2 cellular contexts compared by ENCODE assay signal in the genomic region with DNA sequence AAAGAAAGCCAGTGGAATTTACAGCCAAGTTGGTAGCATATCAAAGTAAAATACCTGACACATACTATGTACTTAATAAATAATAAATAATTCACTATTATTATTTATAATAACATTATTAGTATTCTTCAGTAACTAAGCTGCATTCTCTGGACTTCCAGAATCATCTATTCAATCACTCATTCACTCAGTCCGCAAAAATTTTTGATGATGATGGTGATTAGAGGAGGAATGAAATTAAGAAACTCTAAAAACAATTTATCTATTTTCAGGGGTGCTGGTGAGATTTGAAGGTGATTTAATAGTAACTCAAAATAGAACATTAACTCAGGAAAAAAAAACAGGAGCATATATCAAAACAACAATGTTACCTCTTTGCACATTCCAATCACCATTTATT.
TF ChIP-seq lines count a peak whose summit lies in the region.

No MANE protein-coding gene starts in this region.

TF ChIP-seq in HepG2, 621 proteins besides CTCF, POLR2A, EP300 and RAD21:
- TF ChIP-seq POLR2AphosphoS2 (IDR thresholded peaks at IDR 0.05; ENCODE audit: low read depth, low read length) (no peak), EED (CRISPR knock-in tag; IDR thresholded peaks at IDR 0.05) (no peak), NFRKB (IDR thresholded peaks at IDR 0.05) (no peak), JUND (CRISPR knock-in tag; IDR thresholded peaks at IDR 0.05) (no peak), XBP1 (CRISPR knock-in tag; IDR thresholded peaks at IDR 0.05) (no peak), ZNF550 (CRISPR knock-in tag; IDR thresholded peaks at IDR 0.05; ENCODE audit: borderline replicate concordance) (no peak), MAFK (conservative IDR thresholded peaks at IDR 0.05 in 1 of 2, IDR thresholded peaks at IDR 0.05 in 1 of 2; ENCODE audit: low read length in 2 of 2) (peak; percentile 56 to 75; a peak in 3 of 4 replicates), ZNF274 (CRISPR knock-in tag; IDR thresholded peaks at IDR 0.05) (no peak), CCAR2 (optimal IDR thresholded peaks at IDR 0.05; ENCODE audit: low read depth, low read length) (no peak), PHF5A (CRISPR knock-in tag; IDR thresholded peaks at IDR 0.05; ENCODE audit: low read depth, unreplicated experiment) (no peak), ZNF3 (CRISPR knock-in tag; IDR thresholded peaks at IDR 0.05) (no peak), MAFF (IDR thresholded peaks at IDR 0.05; ENCODE audit: low read depth, low read length) (peak; percentile 71), ZNF598 (CRISPR knock-in tag; IDR thresholded peaks at IDR 0.05; ENCODE audit: borderline replicate concordance) (no peak)
- TF ChIP-seq, protein P1, sequence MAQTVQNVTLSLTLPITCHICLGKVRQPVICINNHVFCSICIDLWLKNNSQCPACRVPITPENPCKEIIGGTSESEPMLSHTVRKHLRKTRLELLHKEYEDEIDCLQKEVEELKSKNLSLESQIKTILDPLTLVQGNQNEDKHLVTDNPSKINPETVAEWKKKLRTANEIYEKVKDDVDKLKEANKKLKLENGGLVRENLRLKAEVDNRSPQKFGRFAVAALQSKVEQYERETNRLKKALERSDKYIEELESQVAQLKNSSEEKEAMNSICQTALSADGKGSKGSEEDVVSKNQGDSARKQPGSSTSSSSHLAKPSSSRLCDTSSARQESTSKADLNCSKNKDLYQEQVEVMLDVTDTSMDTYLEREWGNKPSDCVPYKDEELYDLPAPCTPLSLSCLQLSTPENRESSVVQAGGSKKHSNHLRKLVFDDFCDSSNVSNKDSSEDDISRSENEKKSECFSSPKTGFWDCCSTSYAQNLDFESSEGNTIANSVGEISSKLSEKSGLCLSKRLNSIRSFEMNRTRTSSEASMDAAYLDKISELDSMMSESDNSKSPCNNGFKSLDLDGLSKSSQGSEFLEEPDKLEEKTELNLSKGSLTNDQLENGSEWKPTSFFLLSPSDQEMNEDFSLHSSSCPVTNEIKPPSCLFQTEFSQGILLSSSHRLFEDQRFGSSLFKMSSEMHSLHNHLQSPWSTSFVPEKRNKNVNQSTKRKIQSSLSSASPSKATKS (CRISPR knock-in tag; IDR thresholded peaks at IDR 0.05), result no peak
- TF ChIP-seq, protein P2, sequence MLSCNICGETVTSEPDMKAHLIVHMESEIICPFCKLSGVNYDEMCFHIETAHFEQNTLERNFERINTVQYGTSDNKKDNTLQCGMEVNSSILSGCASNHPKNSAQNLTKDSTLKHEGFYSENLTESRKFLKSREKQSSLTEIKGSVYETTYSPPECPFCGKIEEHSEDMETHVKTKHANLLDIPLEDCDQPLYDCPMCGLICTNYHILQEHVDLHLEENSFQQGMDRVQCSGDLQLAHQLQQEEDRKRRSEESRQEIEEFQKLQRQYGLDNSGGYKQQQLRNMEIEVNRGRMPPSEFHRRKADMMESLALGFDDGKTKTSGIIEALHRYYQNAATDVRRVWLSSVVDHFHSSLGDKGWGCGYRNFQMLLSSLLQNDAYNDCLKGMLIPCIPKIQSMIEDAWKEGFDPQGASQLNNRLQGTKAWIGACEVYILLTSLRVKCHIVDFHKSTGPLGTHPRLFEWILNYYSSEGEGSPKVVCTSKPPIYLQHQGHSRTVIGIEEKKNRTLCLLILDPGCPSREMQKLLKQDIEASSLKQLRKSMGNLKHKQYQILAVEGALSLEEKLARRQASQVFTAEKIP (CRISPR knock-in tag; IDR thresholded peaks at IDR 0.05; ENCODE audit: borderline replicate concordance), result no peak

TF ChIP-seq in IMR-90, 13 proteins besides CTCF, POLR2A, EP300 and RAD21:
- TF ChIP-seq CHD1 (IDR thresholded peaks at IDR 0.05; ENCODE audit: low read depth, low read length) (no peak), MAFK (IDR thresholded peaks at IDR 0.05; ENCODE audit: low read depth, low read length) (peak; percentile 50)
TF ChIP-seq in IMR-90: peak in this region for 1.
